In genomic region chr1:18722270-18722669, GRCh38 we compare ENCODE assay signal across 20 cellular contexts.
"Had no signal": no experiment of that assay in that cellular context is flagged by ENCODE, and none has a peak within 500 bp of the region (broad histone marks: within the 10 kb centered on the region; RNA-seq: fewer than 3 reads in every experiment).

No MANE protein-coding gene starts in this region.

- ATAC-seq: gastrocnemius medialis; left lobe of liver; mucosa of descending colon; naive thymus-derived CD8-positive, alpha-beta T cell; stimulated activated memory B cell treated with anti-CD40 and anti-IgM and Interleukin-4, amounts not matched to agents 10 μg/mL and 1 μg/mL and 100 μg/mL, for 72 hours; upper lobe of right lung had no signal

- H3K27me3 ChIP-seq: ovary, testis had no signal

- H3K36me3 ChIP-seq: esophagus muscularis mucosa, gastrocnemius medialis, ovary, right atrium auricular region, tibial nerve, upper lobe of right lung, vagina had no signal

- H3K27ac ChIP-seq: epithelial cell of prostate, esophagus muscularis mucosa, gastrocnemius medialis, ovary, right atrium auricular region, testis, tibial nerve, upper lobe of right lung, vagina had no signal

- H3K9me3 ChIP-seq: esophagus muscularis mucosa, gastrocnemius medialis, mucosa of descending colon, ovary, right atrium auricular region, testis, tibial nerve, upper lobe of right lung, vagina had no signal

- H3K27ac Mint-ChIP-seq: naive thymus-derived CD8-positive, alpha-beta T cell; stimulated activated memory B cell treated with anti-CD40 and anti-IgM and Interleukin-4, amounts not matched to agents 10 μg/mL and 1 μg/mL and 100 μg/mL, for 72 hours; stimulated activated naive CD8-positive, alpha-beta T cell treated with anti-CD3 and anti-CD28 coated beads, Interleukin-15, Interleukin-2, amounts not matched to agents 100 ng/mL and 50 ng/mL, for 24 hours had no signal

- DNase-seq: effector memory CD4-positive, alpha-beta T cell; gastrocnemius medialis; islet precursor cell; mammary epithelial cell; mucosa of descending colon; naive thymus-derived CD8-positive, alpha-beta T cell; ovary; small intestine; stimulated activated CD4-positive, alpha-beta T cell treated with anti-CD3 and anti-CD28 coated beads, Interleukin-12 subunit alpha, Interleukin-12 subunit beta, amount 100 ng/mL, for 4 hours; stimulated activated CD4-positive, alpha-beta T cell treated with anti-CD3 and anti-CD28 coated beads, Interleukin-4, amount 100 ng/mL, for 24 hours; testis; upper lobe of right lung had no signal

- H3K4me3 Mint-ChIP-seq: stimulated activated memory B cell treated with anti-CD40 and anti-IgM and Interleukin-4, amounts not matched to agents 10 μg/mL and 1 μg/mL and 100 μg/mL, for 72 hours; stimulated activated naive CD8-positive, alpha-beta T cell treated with anti-CD3 and anti-CD28 coated beads, Interleukin-15, Interleukin-2, amounts not matched to agents 100 ng/mL and 50 ng/mL, for 24 hours had no signal

- H3K36me3 Mint-ChIP-seq: naive thymus-derived CD8-positive, alpha-beta T cell; stimulated activated memory B cell treated with anti-CD40 and anti-IgM and Interleukin-4, amounts not matched to agents 10 μg/mL and 1 μg/mL and 100 μg/mL, for 72 hours had no signal

- H3K4me1 ChIP-seq: gastrocnemius medialis, right atrium auricular region, testis, upper lobe of right lung, vagina had no signal

- H3K4me3 ChIP-seq: esophagus muscularis mucosa, gastrocnemius medialis, mucosa of descending colon, ovary, right atrium auricular region, testis, tibial nerve, upper lobe of right lung, vagina had no signal

- H3K9me3 Mint-ChIP-seq: naive thymus-derived CD8-positive, alpha-beta T cell; stimulated activated memory B cell treated with anti-CD40 and anti-IgM and Interleukin-4, amounts not matched to agents 10 μg/mL and 1 μg/mL and 100 μg/mL, for 72 hours; stimulated activated naive CD8-positive, alpha-beta T cell treated with anti-CD3 and anti-CD28 coated beads, Interleukin-15, Interleukin-2, amounts not matched to agents 100 ng/mL and 50 ng/mL, for 24 hours had no signal
